3 cellular contexts compared by ENCODE assay signal in the genomic region with DNA sequence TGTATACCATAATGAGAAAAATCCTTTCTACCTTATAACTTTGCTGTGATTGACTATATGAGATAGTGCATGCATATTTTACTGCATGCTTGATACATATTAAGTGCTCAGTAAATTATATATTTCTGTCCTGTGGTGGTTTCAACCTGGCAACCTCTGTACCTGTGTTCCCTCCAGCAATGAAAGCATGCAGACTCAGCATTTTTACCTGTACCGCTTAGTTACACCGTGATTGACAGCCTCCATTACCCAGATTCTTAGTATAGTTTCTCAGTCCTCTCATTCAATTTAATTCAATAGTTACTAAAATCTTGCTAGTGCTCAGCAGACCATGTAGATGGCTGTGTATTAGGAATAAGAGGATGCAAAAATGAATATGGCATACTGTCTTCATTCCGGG.
TF ChIP-seq lines count a peak whose summit lies in the region.

No MANE protein-coding gene starts in this region.

TF ChIP-seq in HepG2, 621 proteins besides CTCF, POLR2A, EP300 and RAD21:
- TF ChIP-seq ZNF30 (CRISPR knock-in tag; IDR thresholded peaks at IDR 0.05) = no peak
- peak; percentile 87 for TF ChIP-seq MAFF (IDR thresholded peaks at IDR 0.05; ENCODE audit: low read depth, low read length)
- TF ChIP-seq ZBTB42 (CRISPR knock-in tag; IDR thresholded peaks at IDR 0.05) = no peak
- no peak for TF ChIP-seq MLX (CRISPR knock-in tag; IDR thresholded peaks at IDR 0.05)
- TF ChIP-seq DNMT3B (CRISPR knock-in tag; conservative IDR thresholded peaks at IDR 0.05) = no peak
- peak; percentile 81 to 92 for TF ChIP-seq MAFK (conservative IDR thresholded peaks at IDR 0.05 in 1 of 2, IDR thresholded peaks at IDR 0.05 in 1 of 2; ENCODE audit: low read length in 2 of 2)
- TF ChIP-seq, protein P1, sequence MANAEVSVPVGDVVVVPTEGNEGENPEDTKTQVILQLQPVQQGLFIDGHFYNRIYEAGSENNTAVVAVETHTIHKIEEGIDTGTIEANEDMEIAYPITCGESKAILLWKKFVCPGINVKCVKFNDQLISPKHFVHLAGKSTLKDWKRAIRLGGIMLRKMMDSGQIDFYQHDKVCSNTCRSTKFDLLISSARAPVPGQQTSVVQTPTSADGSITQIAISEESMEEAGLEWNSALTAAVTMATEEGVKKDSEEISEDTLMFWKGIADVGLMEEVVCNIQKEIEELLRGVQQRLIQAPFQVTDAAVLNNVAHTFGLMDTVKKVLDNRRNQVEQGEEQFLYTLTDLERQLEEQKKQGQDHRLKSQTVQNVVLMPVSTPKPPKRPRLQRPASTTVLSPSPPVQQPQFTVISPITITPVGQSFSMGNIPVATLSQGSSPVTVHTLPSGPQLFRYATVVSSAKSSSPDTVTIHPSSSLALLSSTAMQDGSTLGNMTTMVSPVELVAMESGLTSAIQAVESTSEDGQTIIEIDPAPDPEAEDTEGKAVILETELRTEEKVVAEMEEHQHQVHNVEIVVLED (CRISPR knock-in tag; IDR thresholded peaks at IDR 0.05; ENCODE audit: borderline replicate concordance) = no peak

TF ChIP-seq in IMR-90, 13 proteins besides CTCF, POLR2A, EP300 and RAD21:
- no peak for TF ChIP-seq NFE2L2 (IDR thresholded peaks at IDR 0.05; ENCODE audit: low read depth, low read length)
- no peak for TF ChIP-seq SMC3 (IDR thresholded peaks at IDR 0.05; ENCODE audit: low read depth, low read length)
- TF ChIP-seq MAFK (IDR thresholded peaks at IDR 0.05; ENCODE audit: low read depth, low read length) = peak; percentile 73
- no peak for TF ChIP-seq RCOR1 (IDR thresholded peaks at IDR 0.05; ENCODE audit: insufficient replicate concordance, low read length)
- no peak for TF ChIP-seq MXI1 (IDR thresholded peaks at IDR 0.05; ENCODE audit: borderline replicate concordance, low read depth, low read length)

TF ChIP-seq in K562, 482 proteins besides CTCF, POLR2A, EP300 and RAD21:
- TF ChIP-seq, protein P2, sequence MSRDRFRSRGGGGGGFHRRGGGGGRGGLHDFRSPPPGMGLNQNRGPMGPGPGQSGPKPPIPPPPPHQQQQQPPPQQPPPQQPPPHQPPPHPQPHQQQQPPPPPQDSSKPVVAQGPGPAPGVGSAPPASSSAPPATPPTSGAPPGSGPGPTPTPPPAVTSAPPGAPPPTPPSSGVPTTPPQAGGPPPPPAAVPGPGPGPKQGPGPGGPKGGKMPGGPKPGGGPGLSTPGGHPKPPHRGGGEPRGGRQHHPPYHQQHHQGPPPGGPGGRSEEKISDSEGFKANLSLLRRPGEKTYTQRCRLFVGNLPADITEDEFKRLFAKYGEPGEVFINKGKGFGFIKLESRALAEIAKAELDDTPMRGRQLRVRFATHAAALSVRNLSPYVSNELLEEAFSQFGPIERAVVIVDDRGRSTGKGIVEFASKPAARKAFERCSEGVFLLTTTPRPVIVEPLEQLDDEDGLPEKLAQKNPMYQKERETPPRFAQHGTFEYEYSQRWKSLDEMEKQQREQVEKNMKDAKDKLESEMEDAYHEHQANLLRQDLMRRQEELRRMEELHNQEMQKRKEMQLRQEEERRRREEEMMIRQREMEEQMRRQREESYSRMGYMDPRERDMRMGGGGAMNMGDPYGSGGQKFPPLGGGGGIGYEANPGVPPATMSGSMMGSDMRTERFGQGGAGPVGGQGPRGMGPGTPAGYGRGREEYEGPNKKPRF (IDR thresholded peaks at IDR 0.05; ENCODE audit: low read depth, low read length) = no peak
- TF ChIP-seq HDAC2 (IDR thresholded peaks at IDR 0.05) (no peak), MAFK (IDR thresholded peaks at IDR 0.05; ENCODE audit: low read length) (peak; percentile 40), MAFG (tag; conservative IDR thresholded peaks at IDR 0.05) (0 out of 2 replicates have a peak, but pooled peaks have one; percentile 19), SIN3A (IDR thresholded peaks at IDR 0.05; ENCODE audit: borderline replicate concordance in 2 of 2, control insufficient read depth in 1 of 2, low read depth in 2 of 2, low read length in 2 of 2) (no peak), ZNF316 (IDR thresholded peaks at IDR 0.05) (0 out of 2 replicates have a peak, but pooled peaks have one; percentile 8), ZNF408 (CRISPR knock-in tag; IDR thresholded peaks at IDR 0.05; ENCODE audit: low read depth) (no peak), ZBTB40 (IDR thresholded peaks at IDR 0.05) (no peak), ZBTB40 (CRISPR knock-in tag; IDR thresholded peaks at IDR 0.05) (no peak), SREBF2 (CRISPR knock-in tag; IDR thresholded peaks at IDR 0.05) (no peak), CEBPB (tag; IDR thresholded peaks at IDR 0.05) (no peak)
- TF ChIP-seq, protein P3, sequence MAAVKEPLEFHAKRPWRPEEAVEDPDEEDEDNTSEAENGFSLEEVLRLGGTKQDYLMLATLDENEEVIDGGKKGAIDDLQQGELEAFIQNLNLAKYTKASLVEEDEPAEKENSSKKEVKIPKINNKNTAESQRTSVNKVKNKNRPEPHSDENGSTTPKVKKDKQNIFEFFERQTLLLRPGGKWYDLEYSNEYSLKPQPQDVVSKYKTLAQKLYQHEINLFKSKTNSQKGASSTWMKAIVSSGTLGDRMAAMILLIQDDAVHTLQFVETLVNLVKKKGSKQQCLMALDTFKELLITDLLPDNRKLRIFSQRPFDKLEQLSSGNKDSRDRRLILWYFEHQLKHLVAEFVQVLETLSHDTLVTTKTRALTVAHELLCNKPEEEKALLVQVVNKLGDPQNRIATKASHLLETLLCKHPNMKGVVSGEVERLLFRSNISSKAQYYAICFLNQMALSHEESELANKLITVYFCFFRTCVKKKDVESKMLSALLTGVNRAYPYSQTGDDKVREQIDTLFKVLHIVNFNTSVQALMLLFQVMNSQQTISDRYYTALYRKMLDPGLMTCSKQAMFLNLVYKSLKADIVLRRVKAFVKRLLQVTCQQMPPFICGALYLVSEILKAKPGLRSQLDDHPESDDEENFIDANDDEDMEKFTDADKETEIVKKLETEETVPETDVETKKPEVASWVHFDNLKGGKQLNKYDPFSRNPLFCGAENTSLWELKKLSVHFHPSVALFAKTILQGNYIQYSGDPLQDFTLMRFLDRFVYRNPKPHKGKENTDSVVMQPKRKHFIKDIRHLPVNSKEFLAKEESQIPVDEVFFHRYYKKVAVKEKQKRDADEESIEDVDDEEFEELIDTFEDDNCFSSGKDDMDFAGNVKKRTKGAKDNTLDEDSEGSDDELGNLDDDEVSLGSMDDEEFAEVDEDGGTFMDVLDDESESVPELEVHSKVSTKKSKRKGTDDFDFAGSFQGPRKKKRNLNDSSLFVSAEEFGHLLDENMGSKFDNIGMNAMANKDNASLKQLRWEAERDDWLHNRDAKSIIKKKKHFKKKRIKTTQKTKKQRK (IDR thresholded peaks at IDR 0.05; ENCODE audit: borderline replicate concordance, low read depth, low read length) = no peak
- TF ChIP-seq, protein P4, sequence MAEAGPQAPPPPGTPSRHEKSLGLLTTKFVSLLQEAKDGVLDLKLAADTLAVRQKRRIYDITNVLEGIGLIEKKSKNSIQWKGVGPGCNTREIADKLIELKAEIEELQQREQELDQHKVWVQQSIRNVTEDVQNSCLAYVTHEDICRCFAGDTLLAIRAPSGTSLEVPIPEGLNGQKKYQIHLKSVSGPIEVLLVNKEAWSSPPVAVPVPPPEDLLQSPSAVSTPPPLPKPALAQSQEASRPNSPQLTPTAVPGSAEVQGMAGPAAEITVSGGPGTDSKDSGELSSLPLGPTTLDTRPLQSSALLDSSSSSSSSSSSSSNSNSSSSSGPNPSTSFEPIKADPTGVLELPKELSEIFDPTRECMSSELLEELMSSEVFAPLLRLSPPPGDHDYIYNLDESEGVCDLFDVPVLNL (CRISPR knock-in tag; IDR thresholded peaks at IDR 0.05; ENCODE audit: low read depth) = no peak
